In the genomic region with DNA sequence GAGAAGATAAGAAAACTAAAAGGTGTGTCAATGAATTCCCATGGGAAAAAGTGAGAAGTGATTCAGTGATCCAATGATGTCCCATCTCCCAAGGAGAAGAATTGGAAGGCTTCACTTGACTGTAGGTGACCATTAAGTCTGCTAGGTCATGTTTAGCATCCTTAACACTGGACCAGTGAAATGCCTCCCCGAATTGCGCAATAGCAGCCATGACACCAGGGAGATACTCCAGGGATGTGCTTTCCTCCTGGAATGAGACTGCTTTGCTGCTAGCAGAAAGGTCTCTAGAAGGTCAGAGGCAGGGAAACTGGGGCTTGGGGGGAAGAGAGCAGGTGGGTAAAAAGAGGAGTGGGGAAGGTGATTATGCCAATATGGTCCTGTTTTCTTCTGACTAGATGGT, we compare ENCODE assay signal across 2 cellular contexts.
A peak's percentile ranks its signal among the peaks of the same experiment; 100 is the strongest.
TF ChIP-seq lines count a peak whose summit lies in the region.

No MANE protein-coding gene starts in this region.

TF ChIP-seq in IMR-90, 13 proteins besides CTCF, POLR2A, EP300 and RAD21:
- TF ChIP-seq RCOR1 (IDR thresholded peaks at IDR 0.05; ENCODE audit: insufficient replicate concordance, low read length), result no peak
- TF ChIP-seq CHD1 (IDR thresholded peaks at IDR 0.05; ENCODE audit: low read depth, low read length), result no peak
- TF ChIP-seq CEBPB (IDR thresholded peaks at IDR 0.05; ENCODE audit: low read depth, low read length), result peak; percentile 91
- TF ChIP-seq, protein P1, sequence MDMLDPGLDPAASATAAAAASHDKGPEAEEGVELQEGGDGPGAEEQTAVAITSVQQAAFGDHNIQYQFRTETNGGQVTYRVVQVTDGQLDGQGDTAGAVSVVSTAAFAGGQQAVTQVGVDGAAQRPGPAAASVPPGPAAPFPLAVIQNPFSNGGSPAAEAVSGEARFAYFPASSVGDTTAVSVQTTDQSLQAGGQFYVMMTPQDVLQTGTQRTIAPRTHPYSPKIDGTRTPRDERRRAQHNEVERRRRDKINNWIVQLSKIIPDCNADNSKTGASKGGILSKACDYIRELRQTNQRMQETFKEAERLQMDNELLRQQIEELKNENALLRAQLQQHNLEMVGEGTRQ (IDR thresholded peaks at IDR 0.05; ENCODE audit: low read depth, low read length), result no peak
- TF ChIP-seq, protein P2, sequence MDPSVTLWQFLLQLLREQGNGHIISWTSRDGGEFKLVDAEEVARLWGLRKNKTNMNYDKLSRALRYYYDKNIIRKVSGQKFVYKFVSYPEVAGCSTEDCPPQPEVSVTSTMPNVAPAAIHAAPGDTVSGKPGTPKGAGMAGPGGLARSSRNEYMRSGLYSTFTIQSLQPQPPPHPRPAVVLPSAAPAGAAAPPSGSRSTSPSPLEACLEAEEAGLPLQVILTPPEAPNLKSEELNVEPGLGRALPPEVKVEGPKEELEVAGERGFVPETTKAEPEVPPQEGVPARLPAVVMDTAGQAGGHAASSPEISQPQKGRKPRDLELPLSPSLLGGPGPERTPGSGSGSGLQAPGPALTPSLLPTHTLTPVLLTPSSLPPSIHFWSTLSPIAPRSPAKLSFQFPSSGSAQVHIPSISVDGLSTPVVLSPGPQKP (IDR thresholded peaks at IDR 0.05; ENCODE audit: borderline replicate concordance, low read depth, low read length), result no peak
- TF ChIP-seq NFE2L2 (IDR thresholded peaks at IDR 0.05; ENCODE audit: low read depth, low read length), result no peak

TF ChIP-seq in K562, 482 proteins besides CTCF, POLR2A, EP300 and RAD21:
- 0 out of 2 replicates have a peak, but pooled peaks have one; percentile 18 for TF ChIP-seq CEBPG (CRISPR knock-in tag; IDR thresholded peaks at IDR 0.05)
- TF ChIP-seq CEBPG (tag; conservative IDR thresholded peaks at IDR 0.05 in 1 of 2, IDR thresholded peaks at IDR 0.05 in 1 of 2), result peak in 1 of 2 experiments; percentile 80; a peak in 2 of 4 replicates
- TF ChIP-seq SAFB2 (IDR thresholded peaks at IDR 0.05; ENCODE audit: borderline replicate concordance, low read depth, low read length, severe bottlenecking), result no peak
- TF ChIP-seq SAP30 (IDR thresholded peaks at IDR 0.05; ENCODE audit: borderline replicate concordance, insufficient read depth, low read depth, low read length, poor library complexity, severe bottlenecking), result no peak
- TF ChIP-seq RBM25 (IDR thresholded peaks at IDR 0.05; ENCODE audit: low read depth, low read length, severe bottlenecking), result no peak
- TF ChIP-seq, protein P3, sequence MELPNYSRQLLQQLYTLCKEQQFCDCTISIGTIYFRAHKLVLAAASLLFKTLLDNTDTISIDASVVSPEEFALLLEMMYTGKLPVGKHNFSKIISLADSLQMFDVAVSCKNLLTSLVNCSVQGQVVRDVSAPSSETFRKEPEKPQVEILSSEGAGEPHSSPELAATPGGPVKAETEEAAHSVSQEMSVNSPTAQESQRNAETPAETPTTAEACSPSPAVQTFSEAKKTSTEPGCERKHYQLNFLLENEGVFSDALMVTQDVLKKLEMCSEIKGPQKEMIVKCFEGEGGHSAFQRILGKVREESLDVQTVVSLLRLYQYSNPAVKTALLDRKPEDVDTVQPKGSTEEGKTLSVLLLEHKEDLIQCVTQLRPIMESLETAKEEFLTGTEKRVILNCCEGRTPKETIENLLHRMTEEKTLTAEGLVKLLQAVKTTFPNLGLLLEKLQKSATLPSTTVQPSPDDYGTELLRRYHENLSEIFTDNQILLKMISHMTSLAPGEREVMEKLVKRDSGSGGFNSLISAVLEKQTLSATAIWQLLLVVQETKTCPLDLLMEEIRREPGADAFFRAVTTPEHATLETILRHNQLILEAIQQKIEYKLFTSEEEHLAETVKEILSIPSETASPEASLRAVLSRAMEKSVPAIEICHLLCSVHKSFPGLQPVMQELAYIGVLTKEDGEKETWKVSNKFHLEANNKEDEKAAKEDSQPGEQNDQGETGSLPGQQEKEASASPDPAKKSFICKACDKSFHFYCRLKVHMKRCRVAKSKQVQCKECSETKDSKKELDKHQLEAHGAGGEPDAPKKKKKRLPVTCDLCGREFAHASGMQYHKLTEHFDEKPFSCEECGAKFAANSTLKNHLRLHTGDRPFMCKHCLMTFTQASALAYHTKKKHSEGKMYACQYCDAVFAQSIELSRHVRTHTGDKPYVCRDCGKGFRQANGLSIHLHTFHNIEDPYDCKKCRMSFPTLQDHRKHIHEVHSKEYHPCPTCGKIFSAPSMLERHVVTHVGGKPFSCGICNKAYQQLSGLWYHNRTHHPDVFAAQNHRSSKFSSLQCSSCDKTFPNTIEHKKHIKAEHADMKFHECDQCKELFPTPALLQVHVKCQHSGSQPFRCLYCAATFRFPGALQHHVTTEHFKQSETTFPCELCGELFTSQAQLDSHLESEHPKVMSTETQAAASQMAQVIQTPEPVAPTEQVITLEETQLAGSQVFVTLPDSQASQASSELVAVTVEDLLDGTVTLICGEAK (IDR thresholded peaks at IDR 0.05), result no peak
- TF ChIP-seq, protein P3 (CRISPR knock-in tag; IDR thresholded peaks at IDR 0.05), result no peak
- TF ChIP-seq POLR2H (tag; IDR thresholded peaks at IDR 0.05; ENCODE audit: low read depth), result no peak
- TF ChIP-seq, protein P4, sequence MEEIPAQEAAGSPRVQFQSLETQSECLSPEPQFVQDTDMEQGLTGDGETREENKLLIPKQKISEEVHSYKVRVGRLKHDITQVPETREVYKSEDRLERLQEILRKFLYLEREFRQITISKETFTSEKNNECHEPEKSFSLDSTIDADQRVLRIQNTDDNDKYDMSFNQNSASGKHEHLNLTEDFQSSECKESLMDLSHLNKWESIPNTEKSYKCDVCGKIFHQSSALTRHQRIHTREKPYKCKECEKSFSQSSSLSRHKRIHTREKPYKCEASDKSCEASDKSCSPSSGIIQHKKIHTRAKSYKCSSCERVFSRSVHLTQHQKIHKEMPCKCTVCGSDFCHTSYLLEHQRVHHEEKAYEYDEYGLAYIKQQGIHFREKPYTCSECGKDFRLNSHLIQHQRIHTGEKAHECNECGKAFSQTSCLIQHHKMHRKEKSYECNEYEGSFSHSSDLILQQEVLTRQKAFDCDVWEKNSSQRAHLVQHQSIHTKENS (CRISPR knock-in tag; IDR thresholded peaks at IDR 0.05), result no peak
- TF ChIP-seq NONO (IDR thresholded peaks at IDR 0.05; ENCODE audit: low read depth in 2 of 2, low read length in 1 of 2), result no peak
- TF ChIP-seq, protein P5, sequence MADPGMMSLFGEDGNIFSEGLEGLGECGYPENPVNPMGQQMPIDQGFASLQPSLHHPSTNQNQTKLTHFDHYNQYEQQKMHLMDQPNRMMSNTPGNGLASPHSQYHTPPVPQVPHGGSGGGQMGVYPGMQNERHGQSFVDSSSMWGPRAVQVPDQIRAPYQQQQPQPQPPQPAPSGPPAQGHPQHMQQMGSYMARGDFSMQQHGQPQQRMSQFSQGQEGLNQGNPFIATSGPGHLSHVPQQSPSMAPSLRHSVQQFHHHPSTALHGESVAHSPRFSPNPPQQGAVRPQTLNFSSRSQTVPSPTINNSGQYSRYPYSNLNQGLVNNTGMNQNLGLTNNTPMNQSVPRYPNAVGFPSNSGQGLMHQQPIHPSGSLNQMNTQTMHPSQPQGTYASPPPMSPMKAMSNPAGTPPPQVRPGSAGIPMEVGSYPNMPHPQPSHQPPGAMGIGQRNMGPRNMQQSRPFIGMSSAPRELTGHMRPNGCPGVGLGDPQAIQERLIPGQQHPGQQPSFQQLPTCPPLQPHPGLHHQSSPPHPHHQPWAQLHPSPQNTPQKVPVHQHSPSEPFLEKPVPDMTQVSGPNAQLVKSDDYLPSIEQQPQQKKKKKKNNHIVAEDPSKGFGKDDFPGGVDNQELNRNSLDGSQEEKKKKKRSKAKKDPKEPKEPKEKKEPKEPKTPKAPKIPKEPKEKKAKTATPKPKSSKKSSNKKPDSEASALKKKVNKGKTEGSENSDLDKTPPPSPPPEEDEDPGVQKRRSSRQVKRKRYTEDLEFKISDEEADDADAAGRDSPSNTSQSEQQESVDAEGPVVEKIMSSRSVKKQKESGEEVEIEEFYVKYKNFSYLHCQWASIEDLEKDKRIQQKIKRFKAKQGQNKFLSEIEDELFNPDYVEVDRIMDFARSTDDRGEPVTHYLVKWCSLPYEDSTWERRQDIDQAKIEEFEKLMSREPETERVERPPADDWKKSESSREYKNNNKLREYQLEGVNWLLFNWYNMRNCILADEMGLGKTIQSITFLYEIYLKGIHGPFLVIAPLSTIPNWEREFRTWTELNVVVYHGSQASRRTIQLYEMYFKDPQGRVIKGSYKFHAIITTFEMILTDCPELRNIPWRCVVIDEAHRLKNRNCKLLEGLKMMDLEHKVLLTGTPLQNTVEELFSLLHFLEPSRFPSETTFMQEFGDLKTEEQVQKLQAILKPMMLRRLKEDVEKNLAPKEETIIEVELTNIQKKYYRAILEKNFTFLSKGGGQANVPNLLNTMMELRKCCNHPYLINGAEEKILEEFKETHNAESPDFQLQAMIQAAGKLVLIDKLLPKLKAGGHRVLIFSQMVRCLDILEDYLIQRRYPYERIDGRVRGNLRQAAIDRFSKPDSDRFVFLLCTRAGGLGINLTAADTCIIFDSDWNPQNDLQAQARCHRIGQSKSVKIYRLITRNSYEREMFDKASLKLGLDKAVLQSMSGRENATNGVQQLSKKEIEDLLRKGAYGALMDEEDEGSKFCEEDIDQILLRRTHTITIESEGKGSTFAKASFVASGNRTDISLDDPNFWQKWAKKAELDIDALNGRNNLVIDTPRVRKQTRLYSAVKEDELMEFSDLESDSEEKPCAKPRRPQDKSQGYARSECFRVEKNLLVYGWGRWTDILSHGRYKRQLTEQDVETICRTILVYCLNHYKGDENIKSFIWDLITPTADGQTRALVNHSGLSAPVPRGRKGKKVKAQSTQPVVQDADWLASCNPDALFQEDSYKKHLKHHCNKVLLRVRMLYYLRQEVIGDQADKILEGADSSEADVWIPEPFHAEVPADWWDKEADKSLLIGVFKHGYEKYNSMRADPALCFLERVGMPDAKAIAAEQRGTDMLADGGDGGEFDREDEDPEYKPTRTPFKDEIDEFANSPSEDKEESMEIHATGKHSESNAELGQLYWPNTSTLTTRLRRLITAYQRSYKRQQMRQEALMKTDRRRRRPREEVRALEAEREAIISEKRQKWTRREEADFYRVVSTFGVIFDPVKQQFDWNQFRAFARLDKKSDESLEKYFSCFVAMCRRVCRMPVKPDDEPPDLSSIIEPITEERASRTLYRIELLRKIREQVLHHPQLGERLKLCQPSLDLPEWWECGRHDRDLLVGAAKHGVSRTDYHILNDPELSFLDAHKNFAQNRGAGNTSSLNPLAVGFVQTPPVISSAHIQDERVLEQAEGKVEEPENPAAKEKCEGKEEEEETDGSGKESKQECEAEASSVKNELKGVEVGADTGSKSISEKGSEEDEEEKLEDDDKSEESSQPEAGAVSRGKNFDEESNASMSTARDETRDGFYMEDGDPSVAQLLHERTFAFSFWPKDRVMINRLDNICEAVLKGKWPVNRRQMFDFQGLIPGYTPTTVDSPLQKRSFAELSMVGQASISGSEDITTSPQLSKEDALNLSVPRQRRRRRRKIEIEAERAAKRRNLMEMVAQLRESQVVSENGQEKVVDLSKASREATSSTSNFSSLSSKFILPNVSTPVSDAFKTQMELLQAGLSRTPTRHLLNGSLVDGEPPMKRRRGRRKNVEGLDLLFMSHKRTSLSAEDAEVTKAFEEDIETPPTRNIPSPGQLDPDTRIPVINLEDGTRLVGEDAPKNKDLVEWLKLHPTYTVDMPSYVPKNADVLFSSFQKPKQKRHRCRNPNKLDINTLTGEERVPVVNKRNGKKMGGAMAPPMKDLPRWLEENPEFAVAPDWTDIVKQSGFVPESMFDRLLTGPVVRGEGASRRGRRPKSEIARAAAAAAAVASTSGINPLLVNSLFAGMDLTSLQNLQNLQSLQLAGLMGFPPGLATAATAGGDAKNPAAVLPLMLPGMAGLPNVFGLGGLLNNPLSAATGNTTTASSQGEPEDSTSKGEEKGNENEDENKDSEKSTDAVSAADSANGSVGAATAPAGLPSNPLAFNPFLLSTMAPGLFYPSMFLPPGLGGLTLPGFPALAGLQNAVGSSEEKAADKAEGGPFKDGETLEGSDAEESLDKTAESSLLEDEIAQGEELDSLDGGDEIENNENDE (IDR thresholded peaks at IDR 0.05; ENCODE audit: low read depth, low read length), result no peak
- peak; percentile 80 for TF ChIP-seq CEBPB (tag; IDR thresholded peaks at IDR 0.05)
- no peak for TF ChIP-seq MAFF (IDR thresholded peaks at IDR 0.05; ENCODE audit: low read length)
TF ChIP-seq in K562: peak in this region for 2.
